ENCODE assay signal across 23 cellular contexts in genomic region chr7:17843041-17843440, GRCh38.
"Had no signal": no experiment of that assay in that cellular context is flagged by ENCODE, and none has a peak within 500 bp of the region (broad histone marks: within the 10 kb centered on the region; RNA-seq: fewer than 3 reads in every experiment).

No MANE protein-coding gene starts in this region.

- H3K27ac ChIP-seq: body of pancreas, coronary artery, esophagus squamous epithelium, skin epidermis, suprapubic skin had no signal

- H3K27me3 ChIP-seq: body of pancreas, esophagus squamous epithelium, suprapubic skin had no signal

- H3K36me3 ChIP-seq: prostate gland had no signal

- FAIRE-seq: endothelial cell of umbilical vein had no signal

- H3K4me3 Mint-ChIP-seq: activated CD4-positive, alpha-beta T cell treated with anti-CD3 and anti-CD28 coated beads for 36 hours; activated CD8-positive, alpha-beta T cell treated with anti-CD3 and anti-CD28 coated beads for 36 hours; activated naive CD4-positive, alpha-beta T cell treated with anti-CD3 and anti-CD28 coated beads, Interleukin-2, amount 50 U/mL, for 24 hours; activated T-cell treated with anti-CD3 and anti-CD28 coated beads, Interleukin-2, amount 50 U/mL, for 4 hours; nephron progenitor cell had no signal

- ATAC-seq: activated CD4-positive, alpha-beta T cell treated with anti-CD3 and anti-CD28 coated beads for 36 hours; activated CD8-positive, alpha-beta T cell treated with anti-CD3 and anti-CD28 coated beads for 36 hours; activated T-cell treated with anti-CD3 and anti-CD28 coated beads, Interleukin-2, amount 50 U/mL, for 4 hours; body of pancreas; right cardiac atrium; stimulated activated naive CD8-positive, alpha-beta T cell treated with anti-CD3 and anti-CD28 coated beads, Interleukin-15, Interleukin-2, amounts not matched to agents 100 U/mL and 50 U/mL, for 24 hours had no signal

- DNase-seq: activated CD4-positive, alpha-beta T cell treated with anti-CD3 and anti-CD28 coated beads for 36 hours; activated CD8-positive, alpha-beta T cell treated with anti-CD3 and anti-CD28 coated beads for 36 hours; activated effector memory CD4-positive, alpha-beta T cell treated with Interleukin-2 at 50 U/mL for 16 hours; activated T-cell treated with anti-CD3 and anti-CD28 coated beads, Interleukin-2, amount 50 U/mL, for 4 hours; amniotic stem cell; body of pancreas; caudate nucleus; esophagus squamous epithelium; foreskin melanocyte; head of caudate nucleus; nephron progenitor cell; occipital lobe; right cardiac atrium; stimulated activated CD4-positive, alpha-beta T cell treated with anti-CD3 and anti-CD28 coated beads, Interleukin-4, amount 100 ng/mL, for 4 hours; stimulated activated CD8-positive, alpha-beta memory T cell treated with anti-CD3 and anti-CD28 coated beads, Interleukin-4, amount 100 ng/mL, for 48 hours; stimulated activated naive CD8-positive, alpha-beta T cell treated with anti-CD3 and anti-CD28 coated beads, Interleukin-15, Interleukin-2, amounts not matched to agents 100 U/mL and 50 U/mL, for 24 hours; trophoblast cell had no signal

- H3K9me3 Mint-ChIP-seq: nephron progenitor cell had no signal

- H3K27me3 Mint-ChIP-seq: activated CD4-positive, alpha-beta T cell treated with anti-CD3 and anti-CD28 coated beads for 36 hours; activated CD8-positive, alpha-beta T cell treated with anti-CD3 and anti-CD28 coated beads for 36 hours; activated naive CD4-positive, alpha-beta T cell treated with anti-CD3 and anti-CD28 coated beads, Interleukin-2, amount 50 U/mL, for 24 hours had no signal

- H3K4me3 ChIP-seq: body of pancreas, coronary artery, esophagus squamous epithelium, prostate gland, skin epidermis, suprapubic skin had no signal

- H3K9me3 ChIP-seq: body of pancreas, esophagus squamous epithelium, prostate gland, suprapubic skin had no signal

- H3K27ac Mint-ChIP-seq: activated CD4-positive, alpha-beta T cell treated with anti-CD3 and anti-CD28 coated beads for 36 hours; activated CD8-positive, alpha-beta T cell treated with anti-CD3 and anti-CD28 coated beads for 36 hours; activated naive CD4-positive, alpha-beta T cell treated with anti-CD3 and anti-CD28 coated beads, Interleukin-2, amount 50 U/mL, for 24 hours; nephron progenitor cell had no signal

- H3K4me1 ChIP-seq: body of pancreas, esophagus squamous epithelium, prostate gland had no signal

- H3K4me1 Mint-ChIP-seq: nephron progenitor cell had no signal
